Comparison of ENCODE assay signal across 8 cellular contexts in genomic region chr21:45282283-45283018, GRCh38.
"Had no signal": no experiment of that assay in that cellular context is flagged by ENCODE, and none has a peak within 500 bp of the region (broad histone marks: within the 10 kb centered on the region; RNA-seq: fewer than 3 reads in every experiment).

No MANE protein-coding gene starts in this region.

- H3K4me3 Mint-ChIP-seq: activated naive CD8-positive, alpha-beta T cell had no signal

- H3K9ac ChIP-seq: parathyroid adenoma had no signal

- DNase-seq: activated CD4-positive, alpha-beta T cell treated with anti-CD3 and anti-CD28 coated beads, Interleukin-2, amount 50 U/mL, for 4 hours; mesenchymal stem cell; retina; SHP77; T-helper 2 cell had no signal

- H3K27me3 Mint-ChIP-seq: activated naive CD8-positive, alpha-beta T cell had no signal

- H3K4me1 ChIP-seq: parathyroid adenoma had no signal

- H3K27me3 ChIP-seq: breast epithelium had no signal

- H3K9me3 ChIP-seq: breast epithelium had no signal

- H3K27ac Mint-ChIP-seq: activated naive CD8-positive, alpha-beta T cell had no signal

- H3K4me3 ChIP-seq: breast epithelium had no signal

- H3K27ac ChIP-seq: breast epithelium, parathyroid adenoma had no signal
